1 cellular context compared by ENCODE assay signal in the genomic region with DNA sequence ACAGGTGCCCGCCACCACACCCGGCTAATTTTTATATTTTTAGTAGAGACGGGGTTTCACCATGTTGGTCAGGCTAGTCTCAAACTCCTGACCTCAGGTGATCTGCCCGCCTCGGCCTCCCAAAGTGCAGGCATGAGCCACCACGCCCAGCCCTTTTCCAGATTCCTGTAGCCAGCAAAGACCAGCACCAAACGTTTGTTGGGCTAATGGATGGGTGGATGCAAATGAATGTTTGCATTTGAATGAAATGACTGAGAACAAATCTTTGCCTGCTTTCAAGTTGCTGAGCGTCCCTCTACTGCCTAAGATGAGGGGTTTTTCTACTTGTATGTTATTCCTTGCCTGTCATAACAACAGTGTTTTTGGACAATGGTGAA. TPM values are rescaled to one million over a fixed set of nuclear protein-coding genes. Genes with fewer than 3 reads are reported as not detected.
"Had no signal": no experiment of that assay in that cellular context is flagged by ENCODE, and none has a peak within 500 bp of the region (broad histone marks: within the 10 kb centered on the region; RNA-seq: fewer than 3 reads in every experiment).

No MANE protein-coding gene starts in this region.

RNA-seq across cellular contexts. Expression of a gene that starts 42.5 kb away (rescaled TPM):
- polyA plus RNA-seq: neural cell had no signal
